In genomic region chr1:155801149-155801548, GRCh38 we compare ENCODE assay signal across 16 cellular contexts. TPM values are rescaled to one million over a fixed set of nuclear protein-coding genes. Genes with fewer than 3 reads are reported as not detected.
A peak's percentile ranks its signal among the peaks of the same experiment; 100 is the strongest.
DNase-seq lines count a peak whose midpoint lies in the region; ATAC-seq, FAIRE-seq and TF ChIP-seq lines count a peak whose summit lies in the region.
"Had no signal": no experiment of that assay in that cellular context is flagged by ENCODE, and none has a peak within 500 bp of the region (broad histone marks: within the 10 kb centered on the region; RNA-seq: fewer than 3 reads in every experiment).

No MANE protein-coding gene starts in this region.

- no peak overlapping the region for H3K4me3 ChIP-seq in astrocyte (ENCODE audit: insufficient read depth, low read depth, low read length)
- H3K4me3 ChIP-seq: adrenal gland, GM12878, transverse colon had no signal

- H3K9ac ChIP-seq in astrocyte (ENCODE audit: low read length), result peak overlapping the region; percentile 50

- no peak for TF ChIP-seq POLR2A in GM12892 (IDR thresholded peaks at IDR 0.05; ENCODE audit: low read depth, low read length)

- H3K27ac Mint-ChIP-seq in astrocyte (ENCODE audit: unreplicated experiment) (no peak overlapping the region), mesothelial cell of epicardium (peak overlapping the region; percentile 34)

- in situ Hi-C loops in GM13976 (cut with MboI; ENCODE audit: low sequenced_read_pairs, unreplicated experiment), result no loop called here

- no peaks in the 10 kb centered on the region for H3K9me3 ChIP-seq in astrocyte (ENCODE audit: insufficient read depth, low read depth, low read length)
- H3K9me3 ChIP-seq: adrenal gland, transverse colon had no signal

- no peak overlapping the region for H2AFZ ChIP-seq in astrocyte (ENCODE audit: low read depth, low read length)

- no peaks in the 10 kb centered on the region for H3K27me3 Mint-ChIP-seq in astrocyte (ENCODE audit: low read depth, unreplicated experiment)
- H3K27me3 Mint-ChIP-seq in mesothelial cell of epicardium (ENCODE audit: low read depth), result no peaks in the 10 kb centered on the region
- H3K27me3 Mint-ChIP-seq: natural killer cell treated with Interleukin-12 subunit alpha and Interleukin-12 subunit beta and Interleukin-15 and Interleukin-18, amount 100 ng/mL, for 72 hours had no signal

- no peak for TF ChIP-seq CTCF in GM13976 (IDR thresholded peaks at IDR 0.05; ENCODE audit: borderline replicate concordance, control extremely low read depth, extremely low read depth, insufficient read depth, missing control alignments)
- no peak for TF ChIP-seq CTCF in astrocyte (IDR thresholded peaks at IDR 0.05; ENCODE audit: insufficient read depth, low read depth, low read length)
- no peak for TF ChIP-seq CTCF in mesothelial cell of epicardium (IDR thresholded peaks at IDR 0.05; ENCODE audit: unreplicated experiment)

- H3K4me3 Mint-ChIP-seq in astrocyte (ENCODE audit: unreplicated experiment), result no peak overlapping the region
- no peak overlapping the region for H3K4me3 Mint-ChIP-seq in mesothelial cell of epicardium
- H3K4me3 Mint-ChIP-seq: natural killer cell treated with Interleukin-12 subunit alpha and Interleukin-12 subunit beta and Interleukin-15 and Interleukin-18, amount 100 ng/mL, for 72 hours had no signal

- peaks cover 12% of the 10 kb centered on the region for H3K4me1 ChIP-seq in astrocyte (ENCODE audit: insufficient read depth, low read length)
- H3K4me1 ChIP-seq: adrenal gland, transverse colon had no signal

- H3K4me1 Mint-ChIP-seq in astrocyte (ENCODE audit: low read depth, unreplicated experiment), result peaks cover 2% of the 10 kb centered on the region
- peaks cover 3% of the 10 kb centered on the region for H3K4me1 Mint-ChIP-seq in mesothelial cell of epicardium

- H3K36me3 Mint-ChIP-seq in astrocyte (ENCODE audit: low read depth, unreplicated experiment), result peaks cover 15% of the 10 kb centered on the region
- H3K36me3 Mint-ChIP-seq in mesothelial cell of epicardium, result peaks cover 27% of the 10 kb centered on the region

- no peaks in the 10 kb centered on the region for H3K27me3 ChIP-seq in astrocyte (ENCODE audit: insufficient read depth, low read length)
- H3K27me3 ChIP-seq: adrenal gland, transverse colon had no signal

- ATAC-seq in HG03432 (IDR thresholded peaks at IDR 0.05; ENCODE audit: unreplicated experiment), result no peak
- ATAC-seq: GM12878; left cardiac atrium; natural killer cell treated with Interleukin-12 subunit alpha and Interleukin-12 subunit beta and Interleukin-15 and Interleukin-18, amount 100 ng/mL, for 72 hours had no signal

- peaks cover 17% of the 10 kb centered on the region for H3K36me3 ChIP-seq in astrocyte (ENCODE audit: insufficient read depth, low read length)

- H3K79me2 ChIP-seq in astrocyte (ENCODE audit: insufficient read depth, low read length), result no peaks in the 10 kb centered on the region

- H3K27ac ChIP-seq in astrocyte (ENCODE audit: low read depth, low read length), result peak overlapping the region; percentile 57
- H3K27ac ChIP-seq: adrenal gland, transverse colon had no signal

- peak overlapping the region; percentile 17 for H3K4me2 ChIP-seq in astrocyte (ENCODE audit: low read length)

- peak; percentile 36 for DNase-seq in GM13976 (ENCODE audit: low spot score)
- peak; percentile 33 for DNase-seq in NCI-H226
- DNase-seq in astrocyte (ENCODE audit: low read depth), result peak; percentile 52
- DNase-seq in mesothelial cell of epicardium (ENCODE audit: low spot score in 2 of 2, unreplicated experiment in 2 of 2), result no peak
- DNase-seq in urothelium cell line (ENCODE audit: low spot score), result no peak
- no peak for DNase-seq in GM12892 (ENCODE audit: insufficient read length)
- DNase-seq: adrenal gland; effector CD8-positive, alpha-beta T cell; head of caudate nucleus; KG1; left cardiac atrium; NK-92 treated with Interleukin-12 subunit alpha and Interleukin-12 subunit beta, amount 100 ng/mL, for 24 hours; transverse colon had no signal

- no peaks in the 10 kb centered on the region for H4K20me1 ChIP-seq in astrocyte (ENCODE audit: insufficient read depth, low read length)

- H3K9me3 Mint-ChIP-seq in astrocyte (ENCODE audit: unreplicated experiment) (no peaks in the 10 kb centered on the region), mesothelial cell of epicardium (no peaks in the 10 kb centered on the region)
- H3K9me3 Mint-ChIP-seq: natural killer cell treated with Interleukin-12 subunit alpha and Interleukin-12 subunit beta and Interleukin-15 and Interleukin-18, amount 100 ng/mL, for 72 hours had no signal

- no peak for FAIRE-seq in astrocyte (lab: Jason Lieb, UNC)
- FAIRE-seq in urothelium cell line (lab: Jason Lieb, UNC), result no peak
- no peak for FAIRE-seq in GM12892 (lab: Jason Lieb, UNC)
- FAIRE-seq: GM12878 had no signal

RNA-seq across cellular contexts. Expression of gene GON4L, which starts 55.9 kb away (rescaled TPM):
- total RNA-seq in astrocyte, result 52.8 and 58.2 TPM in 2 replicates
- total RNA-seq in mesothelial cell of epicardium, result 62.4 to 70.1 TPM (median 69.8 TPM) in 3 replicates
- polyA plus RNA-seq in GM12892 (2012; ENCODE audit: missing spikeins), result 28.2 TPM

RNA-seq across cellular contexts. Expression of gene SYT11, which starts 58.2 kb away (rescaled TPM):
- total RNA-seq in astrocyte, result 22.1 and 22.3 TPM in 2 replicates
- 0.20 to 0.51 TPM (median 0.45 TPM) in 3 replicates for total RNA-seq in mesothelial cell of epicardium
- 11.8 TPM for polyA plus RNA-seq in GM12892 (2012; ENCODE audit: missing spikeins)

Comparison
In these comparisons a context has a peak if more than half of its experiments do, and no peak if none do; other contexts are left out.
1. DNase-seq: peak in GM13976 (single experiment), NCI-H226 (single experiment) and astrocyte (single experiment); none in mesothelial cell of epicardium (0 of 2), urothelium cell line (single experiment) and GM12892 (single experiment).
2. RNA of gene SYT11, which starts 58.2 kb away (total RNA-seq): 22.1 to 22.3 TPM in astrocyte; 0.20 to 0.51 TPM in mesothelial cell of epicardium; every median in the first group is over 10 times any median in the second.